8 cellular contexts compared by ENCODE assay signal in genomic region chr11:576791-577610, GRCh38. TPM values are rescaled to one million over a fixed set of nuclear protein-coding genes. Genes with fewer than 3 reads are reported as not detected.
A peak's percentile ranks its signal among the peaks of the same experiment; 100 is the strongest.
DNase-seq lines count a peak whose midpoint lies in the region; ATAC-seq, FAIRE-seq and TF ChIP-seq lines count a peak whose summit lies in the region.

No MANE protein-coding gene starts in this region.

- H3K4me3 Mint-ChIP-seq in mesothelial cell of epicardium = peak overlapping the region; percentile 86

- ATAC-seq in A549 (no peak), GM19023 (IDR thresholded peaks at IDR 0.05; ENCODE audit: unreplicated experiment) (no peak), GM21528 (IDR thresholded peaks at IDR 0.05; ENCODE audit: low FRiP score, unreplicated experiment) (no peak)

- H3K4me1 Mint-ChIP-seq in mesothelial cell of epicardium = peaks cover 46% of the 10 kb centered on the region

- H3K27me3 ChIP-seq in HL-60 (ENCODE audit: insufficient read depth, poor library complexity, severe bottlenecking) (peaks cover 4% of the 10 kb centered on the region), bronchial epithelial cell (ENCODE audit: control insufficient read depth, insufficient read depth, low read length) (no peaks in the 10 kb centered on the region)

- TF ChIP-seq RAD21 in A549 (conservative IDR thresholded peaks at IDR 0.05 in 1 of 2, IDR thresholded peaks at IDR 0.05 in 1 of 2) = no peak

- peaks cover 7% of the 10 kb centered on the region for H3K36me3 ChIP-seq in bronchial epithelial cell (ENCODE audit: control insufficient read depth, insufficient read depth, low read length)

- peaks cover 4% of the 10 kb centered on the region for H3K27me3 Mint-ChIP-seq in mesothelial cell of epicardium (ENCODE audit: low read depth)

- POLR2A ChIA-PET in A549 (lab: Yijun Ruan, JAX) = no interaction called here

- no peak for TF ChIP-seq POLR2A in A549 (IDR thresholded peaks at IDR 0.05; ENCODE audit: low read length)

- peak overlapping the region; percentile 88 for H3K4me2 ChIP-seq in A549

- TF ChIP-seq CTCF in A549 (IDR thresholded peaks at IDR 0.05) = no peak
- TF ChIP-seq CTCF in HL-60 (IDR thresholded peaks at IDR 0.05; ENCODE audit: insufficient read depth, low read length) = no peak
- TF ChIP-seq CTCF in bronchial epithelial cell (IDR thresholded peaks at IDR 0.05; ENCODE audit: insufficient read depth, low read length, severe bottlenecking) = no peak
- TF ChIP-seq CTCF in mesothelial cell of epicardium (IDR thresholded peaks at IDR 0.05; ENCODE audit: unreplicated experiment) = no peak

- H3K4me1 ChIP-seq in A549 = peaks cover 26% of the 10 kb centered on the region

- FAIRE-seq in A549 (lab: Jason Lieb, UNC) (no peak), bronchial epithelial cell (lab: Jason Lieb, UNC) (no peak)

- WGBS in A549 (ENCODE audit: missing lambda C conversion rate) = 9% methylated on average over 21 of the region's 50 CpGs

- H3K27ac ChIP-seq in A549 (peak overlapping the region; percentile 97 to 98), HL-60 (replicated peaks) (peak overlapping the region; percentile 85)

- peak overlapping the region; percentile 93 for H3K27ac Mint-ChIP-seq in mesothelial cell of epicardium

- no peak for TF ChIP-seq EP300 in A549 (IDR thresholded peaks at IDR 0.05)

- H3K4me3 ChIP-seq in A549 (peak overlapping the region; percentile 91), HL-60 (replicated peaks; ENCODE audit: insufficient read depth, low read length) (peak overlapping the region; percentile 93), bronchial epithelial cell (ENCODE audit: low read depth, low read length) (peak overlapping the region; percentile 97)

- no peaks in the 10 kb centered on the region for H3K9me3 Mint-ChIP-seq in mesothelial cell of epicardium

- CTCF ChIA-PET in A549 (lab: Yijun Ruan, JAX) = interaction anchor here (0.9 kb wide), 1 partner anchor 22 kb away, joined by 3 read pairs; no protein-coding TSS in a partner anchor

- peaks cover 3% of the 10 kb centered on the region for H3K36me3 Mint-ChIP-seq in mesothelial cell of epicardium

- no peak for DNase-seq in A549 (ENCODE audit: low read depth in 1 of 2, low spot score in 1 of 2)
- DNase-seq in HL-60 (ENCODE audit: low read depth in 1 of 2, low spot score in 1 of 2) = no peak
- no peak for DNase-seq in bronchial epithelial cell (ENCODE audit: low read depth)
- DNase-seq in mesothelial cell of epicardium (ENCODE audit: low spot score in 2 of 2, unreplicated experiment in 2 of 2) = no peak
- DNase-seq in SIG-M5 treated with dmso at 0.1 percent for 504 hours (lab: John Stamatoyannopoulos, UW; ENCODE audit: unreplicated experiment) = no peak
- no peak for DNase-seq in hypothalamus (lab: John Stamatoyannopoulos, UW)

- H3K9me3 ChIP-seq in A549 = no peaks in the 10 kb centered on the region

TF ChIP-seq in A549, 52 proteins besides CTCF, POLR2A, EP300 and RAD21:
- no peak for TF ChIP-seq CBX8 (IDR thresholded peaks at IDR 0.05)
- no peak for TF ChIP-seq USF2 (IDR thresholded peaks at IDR 0.05)
- no peak for TF ChIP-seq MYC (IDR thresholded peaks at IDR 0.05; ENCODE audit: borderline replicate concordance, low read length)
- TF ChIP-seq KDM5A (IDR thresholded peaks at IDR 0.05) = no peak

RNA-seq across cellular contexts. Expression of gene PHRF1, which starts 0.7 kb away (rescaled TPM):
- polyA plus RNA-seq in A549 (2011; rRNA removed) (8.6 and 10.8 TPM in 2 replicates), A549 (2017; fragmentation: RNase III; extraction: RNeasy Plus Mini Kit Qiagen cat#74134 plus additional on column Dnase treatment) (23.0 to 25.3 TPM (median 23.7 TPM) in 3 replicates)
- 19.8 and 25.1 TPM in 2 replicates for polyA plus RNA-seq in A549 (2012; cell fraction: cytosol; rRNA removed)
- 46.9 and 57.6 TPM in 2 replicates for polyA plus RNA-seq in A549 (2012; cell fraction: nucleus; rRNA removed)
- 10.3 and 11.1 TPM in 2 replicates for polyA minus RNA-seq in A549 (2011; rRNA and poly(A)+ RNA removed)
- total RNA-seq in bronchial epithelial cell (21.1 and 26.1 TPM in 2 replicates), mesothelial cell of epicardium (48.2 to 51.1 TPM (median 49.7 TPM) in 3 replicates)

RNA-seq across cellular contexts. Expression of gene RASSF7, which starts 16.2 kb away (rescaled TPM):
- 18.4 and 19.0 TPM in 2 replicates for polyA plus RNA-seq in A549 (2011; rRNA removed)
- 56.3 and 74.7 TPM in 2 replicates for polyA plus RNA-seq in A549 (2012; cell fraction: cytosol; rRNA removed)
- 101 and 152 TPM in 2 replicates for polyA plus RNA-seq in A549 (2012; cell fraction: nucleus; rRNA removed)
- 27.7 to 30.7 TPM (median 30.5 TPM) in 3 replicates for polyA plus RNA-seq in A549 (2017; fragmentation: RNase III; extraction: RNeasy Plus Mini Kit Qiagen cat#74134 plus additional on column Dnase treatment)
- 5.6 and 11.8 TPM in 2 replicates for polyA minus RNA-seq in A549 (2011; rRNA and poly(A)+ RNA removed)
- 44.4 and 45.5 TPM in 2 replicates for total RNA-seq in bronchial epithelial cell
- total RNA-seq in mesothelial cell of epicardium = 29.3 to 32.3 TPM (median 32.1 TPM) in 3 replicates

RNA-seq across cellular contexts. Expression of gene LMNTD2, which starts 16.5 kb away (rescaled TPM):
- polyA plus RNA-seq in A549 (2011; rRNA removed) = 1.7 and 2.2 TPM in 2 replicates
- polyA plus RNA-seq in A549 (2012; cell fraction: cytosol; rRNA removed) = 3.6 and 5.1 TPM in 2 replicates
- polyA plus RNA-seq in A549 (2012; cell fraction: nucleus; rRNA removed) = 25.7 and 39.4 TPM in 2 replicates
- polyA plus RNA-seq in A549 (2017; fragmentation: RNase III; extraction: RNeasy Plus Mini Kit Qiagen cat#74134 plus additional on column Dnase treatment) = 2.6 to 4.2 TPM (median 3.5 TPM) in 3 replicates
- polyA minus RNA-seq in A549 (2011; rRNA and poly(A)+ RNA removed) = 0.50 and 0.97 TPM in 2 replicates
- total RNA-seq in bronchial epithelial cell = 0.90 and 1.1 TPM in 2 replicates
- 16.5 to 17.4 TPM (median 16.6 TPM) in 3 replicates for total RNA-seq in mesothelial cell of epicardium

RNA-seq across cellular contexts. Expression of gene IRF7, which starts 38.7 kb away (rescaled TPM):
- polyA plus RNA-seq in A549 (2011; rRNA removed) = 2.0 TPM in 2 replicates
- polyA plus RNA-seq in A549 (2012; cell fraction: cytosol; rRNA removed) = 2.5 and 4.7 TPM in 2 replicates
- 10.7 and 13.3 TPM in 2 replicates for polyA plus RNA-seq in A549 (2012; cell fraction: nucleus; rRNA removed)
- polyA plus RNA-seq in A549 (2017; fragmentation: RNase III; extraction: RNeasy Plus Mini Kit Qiagen cat#74134 plus additional on column Dnase treatment) = 3.1 to 3.8 TPM (median 3.4 TPM) in 3 replicates
- polyA minus RNA-seq in A549 (2011; rRNA and poly(A)+ RNA removed) = 2.5 and 3.0 TPM in 2 replicates
- total RNA-seq in bronchial epithelial cell = 15.3 and 18.2 TPM in 2 replicates
- 20.8 to 24.5 TPM (median 21.9 TPM) in 3 replicates for total RNA-seq in mesothelial cell of epicardium

RNA-seq across cellular contexts. Expression of gene LRRC56, which starts 39.7 kb away (rescaled TPM):
- 0.30 and 0.32 TPM in 2 replicates for polyA plus RNA-seq in A549 (2011; rRNA removed)
- polyA plus RNA-seq in A549 (2012; cell fraction: cytosol; rRNA removed) = 0.29 and 0.49 TPM in 2 replicates
- 2.3 and 2.6 TPM in 2 replicates for polyA plus RNA-seq in A549 (2012; cell fraction: nucleus; rRNA removed)
- polyA plus RNA-seq in A549 (2017; fragmentation: RNase III; extraction: RNeasy Plus Mini Kit Qiagen cat#74134 plus additional on column Dnase treatment) = 0.47 to 1.1 TPM (median 1.0 TPM) in 3 replicates
- 0.15 and 0.37 TPM in 2 replicates for polyA minus RNA-seq in A549 (2011; rRNA and poly(A)+ RNA removed)
- 0.26 and 0.38 TPM in 2 replicates for total RNA-seq in bronchial epithelial cell
- 3.0 to 3.4 TPM (median 3.2 TPM) in 3 replicates for total RNA-seq in mesothelial cell of epicardium
